ENCODE assay signal across 8 cellular contexts in the genomic region with DNA sequence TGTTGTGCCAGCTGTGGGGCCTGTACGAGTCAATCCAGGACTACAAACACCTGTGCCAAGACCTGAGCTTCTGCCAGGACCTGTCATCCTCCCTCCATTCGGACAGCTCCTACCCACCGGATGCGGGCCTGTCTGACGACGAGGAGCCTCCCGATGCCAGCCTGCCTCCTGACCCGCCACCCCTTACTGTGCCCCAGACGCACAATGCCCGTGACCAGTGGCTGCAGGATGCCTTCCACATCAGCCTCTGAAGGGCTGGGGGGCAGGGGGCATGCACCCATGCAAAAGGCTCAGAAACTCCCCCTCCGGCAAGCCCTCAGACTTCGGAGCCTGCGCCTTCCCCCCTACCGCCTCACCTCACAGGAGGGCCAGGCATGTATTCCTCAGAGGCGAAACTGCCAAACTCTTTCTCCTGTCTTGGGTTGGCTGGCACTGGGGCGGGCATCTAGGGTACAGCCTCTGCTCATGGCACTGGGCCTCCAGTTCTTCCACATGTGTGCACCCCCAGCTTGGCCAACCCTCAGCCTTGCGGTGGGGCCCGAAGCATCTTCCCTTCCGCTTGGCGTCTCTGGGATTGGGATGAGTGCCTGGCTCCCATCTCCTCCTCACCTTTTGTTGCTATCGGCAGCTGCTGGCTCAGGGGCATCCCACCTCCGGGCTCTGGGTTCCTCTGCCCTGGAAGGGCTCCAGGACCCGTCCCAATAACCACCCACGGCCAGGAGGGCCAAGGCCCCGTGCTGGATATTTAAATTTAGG. TPM values are rescaled to one million over a fixed set of nuclear protein-coding genes. Genes with fewer than 3 reads are reported as not detected.
A peak's percentile ranks its signal among the peaks of the same experiment; 100 is the strongest.
DNase-seq lines count a peak whose midpoint lies in the region; ATAC-seq and TF ChIP-seq lines count a peak whose summit lies in the region.

No MANE protein-coding gene starts in this region.

- no peaks in the 10 kb centered on the region for H3K9me3 Mint-ChIP-seq in MCF 10A (ENCODE audit: unreplicated experiment)

- POLR2A ChIA-PET in MCF 10A (lab: Yijun Ruan, JAX): interaction anchor here (0.5 to 4.8 kb wide), 17 partner anchors 13 to 439 kb away, joined by 3 to 103 read pairs (median 4); partner anchors contain the start of genes CFL1, MALAT1, MAP3K11 and PCNX3
- POLR2A ChIA-PET in HEK293T (lab: Yijun Ruan, JAX): interaction anchor here (0.7 to 2.0 kb wide), 7 partner anchors 14 to 75 kb away, joined by 3 to 9 read pairs (median 5); partner anchors contain the start of genes LTBP3, MALAT1, PCNX3 and SCYL1

- H3K27me3 ChIP-seq in mononuclear cell (ENCODE audit: insufficient read depth, low read length) (no peaks in the 10 kb centered on the region), foreskin keratinocyte (no peaks in the 10 kb centered on the region)

- peak overlapping the region; percentile 67 for H3K4me3 ChIP-seq in mononuclear cell (ENCODE audit: low read length)

- no peak for ATAC-seq in foreskin keratinocyte
- ATAC-seq in GM18909 (IDR thresholded peaks at IDR 0.05; ENCODE audit: poor library complexity, unreplicated experiment): no peak

- peaks cover 43% of the 10 kb centered on the region for H3K4me1 Mint-ChIP-seq in MCF 10A (ENCODE audit: insufficient read depth, unreplicated experiment)

- peaks cover 53% of the 10 kb centered on the region for H3K36me3 Mint-ChIP-seq in MCF 10A (ENCODE audit: insufficient read depth, unreplicated experiment)

- TSS peak; percentile 0 for BruUV-seq in MCF 10A (replicated peaks; lab: Mats Ljungman, UMichigan)

- H3K4me1 ChIP-seq in mononuclear cell (ENCODE audit: insufficient read depth, low read length) (peaks cover 75% of the 10 kb centered on the region), foreskin keratinocyte (peaks cover 10% of the 10 kb centered on the region)

- H3K9me3 ChIP-seq in mononuclear cell (ENCODE audit: low read depth, low read length): no peaks in the 10 kb centered on the region

- intact Hi-C loops in MCF 10A (cut with micrococcal nuclease): loop anchor here (1.0 kb wide), 1 partner anchor 15 kb away; no protein-coding TSS in a partner anchor

- H3K27ac ChIP-seq in foreskin keratinocyte: no peak overlapping the region

- no peak for TF ChIP-seq CTCF in MCF 10A (IDR thresholded peaks at IDR 0.05; ENCODE audit: unreplicated experiment)
- TF ChIP-seq CTCF in foreskin keratinocyte (conservative IDR thresholded peaks at IDR 0.05): no peak

- peak; percentile 46 for DNase-seq in stimulated activated CD4-positive, alpha-beta T cell treated with anti-CD3 and anti-CD28 coated beads, Interleukin-15, amount 100 ng/mL, for 24 hours
- no peak for DNase-seq in stimulated activated CD4-positive, alpha-beta T cell treated with anti-CD3 and anti-CD28 coated beads, Interleukin-1b, Interleukin-23, amount 100 ng/mL, for 48 hours
- DNase-seq in MCF 10A (ENCODE audit: unreplicated experiment) (no peak), foreskin keratinocyte (no peak), HEK293T (ENCODE audit: extremely low spot score) (no peak), retina (no peak)

- H3K27ac Mint-ChIP-seq in MCF 10A (ENCODE audit: low read depth, unreplicated experiment): no peak overlapping the region

- H3K4me3 Mint-ChIP-seq in MCF 10A (ENCODE audit: unreplicated experiment): peak overlapping the region; percentile 97

- CTCF ChIA-PET in MCF 10A (lab: Yijun Ruan, JAX) (interaction anchor here (0.8 to 3.2 kb wide), 11 partner anchors 13 to 323 kb away, joined by 3 to 51 read pairs (median 3); partner anchors contain the start of genes KCNK7 and PCNX3), HEK293T (lab: Yijun Ruan, JAX) (interaction anchor here (0.6 to 4.4 kb wide), 6 partner anchors 13 to 119 kb away, joined by 3 to 50 read pairs (median 6); no protein-coding TSS in a partner anchor)

- no peaks in the 10 kb centered on the region for H3K27me3 Mint-ChIP-seq in MCF 10A (ENCODE audit: insufficient read depth, unreplicated experiment)

TF ChIP-seq in HEK293T, 16 proteins besides CTCF, POLR2A, EP300 and RAD21:
- TF ChIP-seq FOXM1 (IDR thresholded peaks at IDR 0.05; ENCODE audit: borderline replicate concordance): no peak
- no peak for TF ChIP-seq LEF1 (IDR thresholded peaks at IDR 0.05; ENCODE audit: borderline replicate concordance)
- TF ChIP-seq ARNT (IDR thresholded peaks at IDR 0.05): no peak
- no peak for TF ChIP-seq SP1 (IDR thresholded peaks at IDR 0.05)
- TF ChIP-seq HDGF (IDR thresholded peaks at IDR 0.05; ENCODE audit: borderline replicate concordance): no peak
- no peak for TF ChIP-seq FOXK2 (IDR thresholded peaks at IDR 0.05)
- no peak for TF ChIP-seq TARDBP (IDR thresholded peaks at IDR 0.05)
- TF ChIP-seq, protein P1, sequence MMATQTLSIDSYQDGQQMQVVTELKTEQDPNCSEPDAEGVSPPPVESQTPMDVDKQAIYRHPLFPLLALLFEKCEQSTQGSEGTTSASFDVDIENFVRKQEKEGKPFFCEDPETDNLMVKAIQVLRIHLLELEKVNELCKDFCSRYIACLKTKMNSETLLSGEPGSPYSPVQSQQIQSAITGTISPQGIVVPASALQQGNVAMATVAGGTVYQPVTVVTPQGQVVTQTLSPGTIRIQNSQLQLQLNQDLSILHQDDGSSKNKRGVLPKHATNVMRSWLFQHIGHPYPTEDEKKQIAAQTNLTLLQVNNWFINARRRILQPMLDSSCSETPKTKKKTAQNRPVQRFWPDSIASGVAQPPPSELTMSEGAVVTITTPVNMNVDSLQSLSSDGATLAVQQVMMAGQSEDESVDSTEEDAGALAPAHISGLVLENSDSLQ (IDR thresholded peaks at IDR 0.05): no peak
- TF ChIP-seq NFRKB (IDR thresholded peaks at IDR 0.05): no peak
- TF ChIP-seq ZNF384 (IDR thresholded peaks at IDR 0.05): no peak
- no peak for TF ChIP-seq CTBP1 (IDR thresholded peaks at IDR 0.05; ENCODE audit: borderline replicate concordance)
- TF ChIP-seq SUZ12 (IDR thresholded peaks at IDR 0.05): no peak
- TF ChIP-seq ELF4 (IDR thresholded peaks at IDR 0.05): no peak
- TF ChIP-seq FOXA1 (IDR thresholded peaks at IDR 0.05): no peak
- TF ChIP-seq L3MBTL2 (conservative IDR thresholded peaks at IDR 0.05): no peak
- TF ChIP-seq BHLHE40 (IDR thresholded peaks at IDR 0.05; ENCODE audit: borderline replicate concordance): no peak

RNA-seq across cellular contexts. Expression of gene FAM89B, which starts 1.2 kb away (rescaled TPM):
- 16.7 and 21.6 TPM in 2 replicates for total RNA-seq in MCF 10A (2022)
- 18.1 TPM for total RNA-seq in mononuclear cell
- total RNA-seq in foreskin keratinocyte: 21.2 and 32.0 TPM in 2 replicates
- 31.4 and 45.1 TPM in 2 replicates for polyA plus RNA-seq in foreskin keratinocyte

RNA-seq across cellular contexts. Expression of gene EHBP1L1, which starts 2.3 kb away (rescaled TPM):
- total RNA-seq in MCF 10A (2022) (31.3 and 40.6 TPM in 2 replicates), mononuclear cell (79.1 TPM), foreskin keratinocyte (26.3 and 26.6 TPM in 2 replicates)
- 14.7 and 16.8 TPM in 2 replicates for polyA plus RNA-seq in foreskin keratinocyte

RNA-seq across cellular contexts. Expression of gene ZNRD2, which starts 3.3 kb away (rescaled TPM):
- total RNA-seq in MCF 10A (2022) (65.4 and 68.5 TPM in 2 replicates), mononuclear cell (16.8 TPM), foreskin keratinocyte (77.3 and 78.6 TPM in 2 replicates)
- polyA plus RNA-seq in foreskin keratinocyte: 119 and 123 TPM in 2 replicates

RNA-seq across cellular contexts. Expression of gene LTBP3, which starts 15.4 kb away (rescaled TPM):
- 10.6 and 11.0 TPM in 2 replicates for total RNA-seq in MCF 10A (2022)
- total RNA-seq in mononuclear cell: 25.6 TPM
- total RNA-seq in foreskin keratinocyte: 11.5 and 15.1 TPM in 2 replicates
- 14.8 and 19.3 TPM in 2 replicates for polyA plus RNA-seq in foreskin keratinocyte

RNA-seq across cellular contexts. Expression of gene KCNK7, which starts 22.0 kb away (rescaled TPM):
- total RNA-seq in MCF 10A (2022): 0.25 TPM in 1 of 2 replicates, not detected in the other
- total RNA-seq in mononuclear cell: 1.7 TPM
- total RNA-seq in foreskin keratinocyte: 0.25 and 0.27 TPM in 2 replicates
- polyA plus RNA-seq in foreskin keratinocyte: 0.66 and 1.0 TPM in 2 replicates
